In genomic region chr1:207245124-207245523, GRCh38 we compare ENCODE assay signal across 32 cellular contexts.
"Had no signal": no experiment of that assay in that cellular context is flagged by ENCODE, and none has a peak within 500 bp of the region (broad histone marks: within the 10 kb centered on the region; RNA-seq: fewer than 3 reads in every experiment).

No MANE protein-coding gene starts in this region.

- H3K36me3 ChIP-seq: brain microvascular endothelial cell, MG63, Peyer's patch, WERI-Rb-1 had no signal

- H3K27me3 ChIP-seq: brain microvascular endothelial cell, MG63, Peyer's patch had no signal

- H3K4me3 ChIP-seq: MG63, Peyer's patch had no signal

- H3K27ac ChIP-seq: brain microvascular endothelial cell, Peyer's patch, WERI-Rb-1 had no signal

- H3K9me3 ChIP-seq: MG63, Peyer's patch had no signal

- ATAC-seq: activated T-cell treated with anti-CD3 and anti-CD28 coated beads, Interleukin-2, amount 50 U/mL, for 72 hours; activated T-helper 17 cell treated with anti-CD3 and anti-CD28 coated beads, Interleukin-2, amount 50 U/mL, for 72 hours; PC-3 had no signal

- DNase-seq: activated CD4-positive, alpha-beta memory T cell treated with anti-CD3 and anti-CD28 coated beads, Interleukin-2, amount 10 ng/mL, durations not matched to agents 7 days and 5 days; activated CD4-positive, alpha-beta T cell treated with anti-CD3 and anti-CD28 coated beads for 1 hour; activated CD4-positive, alpha-beta T cell treated with anti-CD3 and anti-CD28 coated beads for 48 hours; activated CD4-positive, CD25-positive, alpha-beta regulatory T cell; activated effector memory CD4-positive, alpha-beta T cell treated with anti-CD3 and anti-CD28 coated beads, Interleukin-2, amount 50 U/mL, for 16 hours; activated naive CD4-positive, alpha-beta T cell; activated naive CD4-positive, alpha-beta T cell treated with anti-CD3 and anti-CD28 coated beads, Interleukin-2, amount 50 U/mL, for 16 hours; activated naive CD8-positive, alpha-beta T cell treated with anti-CD3 and anti-CD28 coated beads for 36 hours; activated T-cell treated with anti-CD3 and anti-CD28 coated beads, Interleukin-2, amount 50 U/mL, for 1 hour; activated T-cell treated with anti-CD3 and anti-CD28 coated beads, Interleukin-2, amount 50 U/mL, for 72 hours; amniotic stem cell; aorta; brain microvascular endothelial cell; central memory CD4-positive, alpha-beta T cell; Karpas-422; MG63; NCI-H1048; NCI-H1105 treated with DMSO at 0.1 percent for 48 hours; NCI-H1436; NCI-H1694; NCI-H1930; NCI-H2081 treated with DMSO at 0.1 percent for 48 hours; NCI-H446 treated with DMSO at 0.1 percent for 48 hours; NCI-H524 treated with DMSO at 0.1 percent for 48 hours; PC-3; Peyer's patch; RPMI8226; SIG-M5; SW 1271; T1000; WERI-Rb-1 had no signal
